10 cellular contexts compared by ENCODE assay signal in the genomic region with DNA sequence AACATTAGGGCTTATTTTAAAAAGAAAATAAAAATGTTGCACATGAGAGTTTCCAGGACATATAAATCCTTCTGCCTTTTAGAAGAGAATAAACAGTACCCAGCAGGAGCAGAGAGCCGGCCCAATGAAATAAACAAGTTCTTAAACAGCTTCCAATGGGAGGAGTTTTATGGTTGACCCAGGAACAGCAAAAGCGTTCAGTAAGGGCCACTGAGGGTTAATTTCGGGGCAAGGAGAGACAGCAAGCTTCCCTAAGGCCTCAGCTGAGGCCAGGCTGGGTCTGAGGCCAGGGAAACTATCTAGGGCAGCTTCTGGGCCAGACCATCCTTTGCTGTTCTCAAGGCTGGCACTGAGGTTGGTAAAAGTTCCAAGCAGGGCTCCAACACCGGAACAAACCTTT. TPM values are rescaled to one million over a fixed set of nuclear protein-coding genes. Genes with fewer than 3 reads are reported as not detected.
DNase-seq lines count a peak whose midpoint lies in the region; ATAC-seq and TF ChIP-seq lines count a peak whose summit lies in the region.
"Had no signal": no experiment of that assay in that cellular context is flagged by ENCODE, and none has a peak within 500 bp of the region (broad histone marks: within the 10 kb centered on the region; RNA-seq: fewer than 3 reads in every experiment).

No MANE protein-coding gene starts in this region.

- TF ChIP-seq CTCF in fibroblast of mammary gland (conservative IDR thresholded peaks at IDR 0.05; ENCODE audit: control insufficient read depth, insufficient read depth, low read depth, low read length) (no peak), nephron (IDR thresholded peaks at IDR 0.05; ENCODE audit: unreplicated experiment in 3 of 3) (no peak)
- TF ChIP-seq CTCF in CD8-positive, alpha-beta T cell (IDR thresholded peaks at IDR 0.05) = no peak

- CTCF ChIA-PET in CD8-positive, alpha-beta T cell (lab: Charles Lee) = no interaction called here

- intact Hi-C loops in CD8-positive, alpha-beta T cell (cut with DNase I, micrococcal nuclease) = no loop called here

- no peaks in the 10 kb centered on the region for H3K36me3 ChIP-seq in urinary bladder (ENCODE audit: insufficient read depth)
- no peaks in the 10 kb centered on the region for H3K36me3 ChIP-seq in CD8-positive, alpha-beta T cell (ENCODE audit: insufficient read depth, low read length)
- H3K36me3 ChIP-seq in H7 (replicated peaks; ENCODE audit: control insufficient read depth, insufficient read depth, low read length) = no peaks in the 10 kb centered on the region

- no peaks in the 10 kb centered on the region for H3K27me3 ChIP-seq in CD8-positive, alpha-beta T cell (ENCODE audit: insufficient read depth, low read length)
- H3K27me3 ChIP-seq in H7 (ENCODE audit: control insufficient read depth, insufficient read depth, low read length) = peaks cover 20% of the 10 kb centered on the region

- no peaks in the 10 kb centered on the region for H3K9me3 ChIP-seq in CD8-positive, alpha-beta T cell (ENCODE audit: low read length)

- H3K27ac ChIP-seq in urinary bladder (ENCODE audit: low read depth) = peak overlapping the region; percentile 70
- H3K27ac ChIP-seq in CD8-positive, alpha-beta T cell (ENCODE audit: low read depth, low read length) = no peak overlapping the region
- H3K27ac ChIP-seq: epithelial cell of prostate had no signal

- ATAC-seq in CD8-positive, alpha-beta T cell = no peak

- H3K27me3 Mint-ChIP-seq in nephron (ENCODE audit: low read depth) = no peaks in the 10 kb centered on the region
- H3K27me3 Mint-ChIP-seq in CD8-positive, alpha-beta T cell (ENCODE audit: low read depth) = peaks cover 11% of the 10 kb centered on the region

- POLR2A ChIA-PET in CD8-positive, alpha-beta T cell (lab: Charles Lee) = no interaction called here

- no peaks in the 10 kb centered on the region for H3K9me3 Mint-ChIP-seq in nephron
- H3K9me3 Mint-ChIP-seq in CD8-positive, alpha-beta T cell = no peaks in the 10 kb centered on the region
- H3K9me3 Mint-ChIP-seq: activated T-helper 2 cell treated with anti-CD3 and anti-CD28 coated beads, Interferon-gamma antibody, Interleukin-2, Interleukin-4, amounts not matched to agents 10 μg/mL and 5 μg/mL and 100 μg/mL, durations not matched to agents 14 hours and 24 hours and 36 hours had no signal

- H3K27ac Mint-ChIP-seq in nephron = peak overlapping the region; percentile 89 to 95 (median 91)
- H3K27ac Mint-ChIP-seq in CD8-positive, alpha-beta T cell = no peak overlapping the region
- H3K27ac Mint-ChIP-seq: activated T-helper 2 cell treated with anti-CD3 and anti-CD28 coated beads, Interferon-gamma antibody, Interleukin-2, Interleukin-4, amounts not matched to agents 10 μg/mL and 5 μg/mL and 100 μg/mL, durations not matched to agents 14 hours and 24 hours and 36 hours had no signal

- H3K36me3 Mint-ChIP-seq in nephron (ENCODE audit: low read depth) = peaks cover 19% of the 10 kb centered on the region
- H3K36me3 Mint-ChIP-seq in CD8-positive, alpha-beta T cell = no peaks in the 10 kb centered on the region

- WGBS in urinary bladder = 11% methylated on average over 4 of the region's 4 CpGs

- H3K4me1 Mint-ChIP-seq in nephron = peaks cover 70% of the 10 kb centered on the region
- H3K4me1 Mint-ChIP-seq in CD8-positive, alpha-beta T cell (ENCODE audit: low read depth) = no peaks in the 10 kb centered on the region

- peaks cover 5% of the 10 kb centered on the region for H3K4me1 ChIP-seq in urinary bladder (ENCODE audit: insufficient read depth)
- H3K4me1 ChIP-seq in CD8-positive, alpha-beta T cell (ENCODE audit: insufficient read depth, low read length) = no peaks in the 10 kb centered on the region

- peak; percentile 21 for DNase-seq in NCI-H748 (lab: John Stamatoyannopoulos, UW; ENCODE audit: unreplicated experiment)
- DNase-seq in NCI-H748 treated with DMSO at 0.1 percent for 48 hours (lab: John Stamatoyannopoulos, UW) = no peak
- DNase-seq in fibroblast of mammary gland (ENCODE audit: low read depth) = no peak
- no peak for DNase-seq in NCI-H2107 (lab: John Stamatoyannopoulos, UW)
- DNase-seq in CD8-positive, alpha-beta T cell = no peak
- DNase-seq in H7 = no peak

- H3K4me3 ChIP-seq in fibroblast of mammary gland (ENCODE audit: control insufficient read depth, low read depth, low read length) (peak overlapping the region; percentile 67), urinary bladder (ENCODE audit: low read depth, low read length) (peak overlapping the region; percentile 36), H7 (ENCODE audit: insufficient read depth, low read depth, low read length) (no peak overlapping the region)
- H3K4me3 ChIP-seq in CD8-positive, alpha-beta T cell (ENCODE audit: low read depth, low read length) = no peak overlapping the region

- peak overlapping the region; percentile 90 to 99 (median 97) for H3K4me3 Mint-ChIP-seq in nephron
- H3K4me3 Mint-ChIP-seq in CD8-positive, alpha-beta T cell = no peak overlapping the region

RNA-seq across cellular contexts. Expression of a gene that starts 3.4 kb away (rescaled TPM):
- total RNA-seq in urinary bladder = 61.6 TPM
- polyA plus RNA-seq in urinary bladder = 98.0 TPM
- not detected for total RNA-seq in CD8-positive, alpha-beta T cell
- total RNA-seq in H7 (2014; rRNA removed; shearing (Covaris generic)) = 7.4 and 12.0 TPM in 2 replicates
- total RNA-seq: activated T-helper 2 cell treated with anti-CD3 and anti-CD28 coated beads, Interferon-gamma antibody, Interleukin-2, Interleukin-4, amounts not matched to agents 10 μg/mL and 5 μg/mL and 100 μg/mL, durations not matched to agents 14 hours and 24 hours and 36 hours had no signal

Comparison
In these comparisons a context has a peak if more than half of its experiments do, and no peak if none do; other contexts are left out.
1. H3K4me3 ChIP-seq: peak in fibroblast of mammary gland (single experiment) and urinary bladder (single experiment); none in CD8-positive, alpha-beta T cell (single experiment) and H7 (single experiment).